Comparison of ENCODE assay signal across 8 cellular contexts in genomic region chr6:111534366-111534765, GRCh38. TPM values are rescaled to one million over a fixed set of nuclear protein-coding genes. Genes with fewer than 3 reads are reported as not detected.
DNase-seq lines count a peak whose midpoint lies in the region; ATAC-seq, FAIRE-seq and TF ChIP-seq lines count a peak whose summit lies in the region.

No MANE protein-coding gene starts in this region.

- H3K79me2 ChIP-seq in endothelial cell of umbilical vein (ENCODE audit: control insufficient read depth, insufficient read depth, low read length) = no peaks in the 10 kb centered on the region

- peaks cover 15% of the 10 kb centered on the region for H3K4me1 ChIP-seq in endothelial cell of umbilical vein (ENCODE audit: control insufficient read depth, extremely low read depth, insufficient read depth, low read length)

- H3K4me3 ChIP-seq in endothelial cell of umbilical vein (replicated peaks in 1 of 3; ENCODE audit: insufficient read depth in 1 of 3, low read depth in 1 of 3, low read length in 3 of 3) = no peak overlapping the region

- H3K4me2 ChIP-seq in endothelial cell of umbilical vein (ENCODE audit: insufficient read depth, low read length) = no peak overlapping the region

- H2AFZ ChIP-seq in endothelial cell of umbilical vein (ENCODE audit: low read depth, low read length) = no peak overlapping the region

- DNase-seq in GDM1 (lab: John Stamatoyannopoulos, UW) (peak; percentile 27), NCI-H446 (lab: John Stamatoyannopoulos, UW) (peak; percentile 30 to 80), endothelial cell of umbilical vein (ENCODE audit: low read depth, low spot score) (peak; percentile 93), pons (ENCODE audit: low spot score) (peak; percentile 66), occipital lobe (lab: John Stamatoyannopoulos, UW) (no peak), OCI-M2 (lab: John Stamatoyannopoulos, UW; ENCODE audit: unreplicated experiment) (no peak), NCI-H510A (lab: John Stamatoyannopoulos, UW) (no peak)

- no peaks in the 10 kb centered on the region for H3K27me3 ChIP-seq in endothelial cell of umbilical vein (ENCODE audit: control insufficient read depth in 2 of 2, insufficient read depth in 2 of 2, low read length in 2 of 2)

- no peaks in the 10 kb centered on the region for H3K36me3 ChIP-seq in endothelial cell of umbilical vein (ENCODE audit: control insufficient read depth in 2 of 2, extremely low read depth in 1 of 2, insufficient read depth in 2 of 2, low read length in 2 of 2)

- dilution Hi-C loops in endothelial cell of umbilical vein (cut with MboI; ENCODE audit: extremely low pct_ligation_motif_present, low sequenced_read_pairs) = no loop called here

- no peaks in the 10 kb centered on the region for H3K9me1 ChIP-seq in endothelial cell of umbilical vein (replicated peaks; ENCODE audit: control insufficient read depth, extremely low read depth, insufficient read depth, low read length)

- TF ChIP-seq POLR2A in endothelial cell of umbilical vein (IDR thresholded peaks at IDR 0.05; ENCODE audit: low read depth, low read length) = no peak

- ATAC-seq in GM18858 (IDR thresholded peaks at IDR 0.05; ENCODE audit: unreplicated experiment) = no peak

- H4K20me1 ChIP-seq in endothelial cell of umbilical vein (replicated peaks; ENCODE audit: control insufficient read depth, extremely low read depth, insufficient read depth, low read length) = no peaks in the 10 kb centered on the region

- intact Hi-C loops in endothelial cell of umbilical vein (cut with micrococcal nuclease) = loop anchor here (1.0 kb wide), 1 partner anchor 18 kb away; no protein-coding TSS in a partner anchor

- FAIRE-seq in endothelial cell of umbilical vein (lab: Jason Lieb, UNC) = no peak

- TF ChIP-seq CTCF in endothelial cell of umbilical vein (IDR thresholded peaks at IDR 0.05; ENCODE audit: extremely low read depth in 1 of 2, insufficient read depth in 1 of 2, low read depth in 1 of 2, low read length in 2 of 2) = no peak

- CTCF ChIA-PET in endothelial cell of umbilical vein (lab: Charles Lee) = interaction anchor here (1.0 to 1.5 kb wide), 3 partner anchors 9 to 173 kb away, joined by 3 to 6 read pairs (median 3); no protein-coding TSS in a partner anchor

- no peak overlapping the region for H3K27ac ChIP-seq in endothelial cell of umbilical vein (ENCODE audit: insufficient read depth, low read depth, low read length)

- POLR2A ChIA-PET in endothelial cell of umbilical vein (lab: Charles Lee) = no interaction called here

- no TSS peak for BruUV-seq in endothelial cell of umbilical vein (replicated peaks; lab: Mats Ljungman, UMichigan)

- no peaks in the 10 kb centered on the region for H3K9me3 ChIP-seq in endothelial cell of umbilical vein (replicated peaks; ENCODE audit: control insufficient read depth, insufficient read depth, low read length)

- H3K9ac ChIP-seq in endothelial cell of umbilical vein (replicated peaks; ENCODE audit: extremely low read depth, insufficient read depth, low read length) = no peak overlapping the region

TF ChIP-seq in endothelial cell of umbilical vein, 7 proteins besides CTCF, POLR2A, EP300 and RAD21:
- TF ChIP-seq EZH2 (IDR thresholded peaks at IDR 0.05; ENCODE audit: borderline replicate concordance, low read depth, low read length, severe bottlenecking) (no peak), GATA2 (IDR thresholded peaks at IDR 0.05; ENCODE audit: insufficient read depth, insufficient read length, low read depth, low read length) (no peak), MAX (IDR thresholded peaks at IDR 0.05; ENCODE audit: insufficient read depth, insufficient read length) (no peak), FOS (IDR thresholded peaks at IDR 0.05; ENCODE audit: borderline replicate concordance, insufficient read depth, low read length) (no peak), POLR2AphosphoS5 (IDR thresholded peaks at IDR 0.05; ENCODE audit: insufficient read depth, low read depth, low read length) (no peak), JUN (IDR thresholded peaks at IDR 0.05; ENCODE audit: borderline replicate concordance, insufficient read depth, insufficient read length, low read depth) (no peak)
TF ChIP-seq in endothelial cell of umbilical vein: peak in this region for 0.

RNA-seq across cellular contexts. Expression of gene REV3L, which starts 51.3 kb away (rescaled TPM):
- 19.5 and 22.7 TPM in 2 replicates for total RNA-seq in endothelial cell of umbilical vein
- 4.8 and 6.0 TPM in 2 replicates for polyA plus RNA-seq in endothelial cell of umbilical vein
- 8.1 and 8.4 TPM in 2 replicates for polyA plus RNA-seq in endothelial cell of umbilical vein (2011; cell fraction: cytosol; rRNA removed)
- 20.1 and 25.6 TPM in 2 replicates for polyA plus RNA-seq in endothelial cell of umbilical vein (2011; cell fraction: nucleus; rRNA removed)
- 9.7 and 13.9 TPM in 2 replicates for polyA plus RNA-seq in endothelial cell of umbilical vein (2012)
- 16.8 and 18.9 TPM in 2 replicates for polyA minus RNA-seq in endothelial cell of umbilical vein
- 17.8 TPM for polyA minus RNA-seq in endothelial cell of umbilical vein (2011; cell fraction: cytosol; rRNA and poly(A)+ RNA removed)
- 59.9 and 81.7 TPM in 2 replicates for polyA minus RNA-seq in endothelial cell of umbilical vein (2011; cell fraction: nucleus; rRNA and poly(A)+ RNA removed)
- total RNA-seq in occipital lobe = 101 TPM

Comparison
In these comparisons a context has a peak if more than half of its experiments do, and no peak if none do; other contexts are left out.
1. DNase-seq: peak in GDM1 (single experiment), NCI-H446 (2 of 2), endothelial cell of umbilical vein (single experiment) and pons (single experiment); none in occipital lobe (single experiment), OCI-M2 (single experiment) and NCI-H510A (single experiment).